9 cellular contexts compared by ENCODE assay signal in genomic region chr1:173202430-173203145, GRCh38. TPM values are rescaled to one million over a fixed set of nuclear protein-coding genes. Genes with fewer than 3 reads are reported as not detected.
DNase-seq lines count a peak whose midpoint lies in the region; ATAC-seq and TF ChIP-seq lines count a peak whose summit lies in the region.
"Had no signal": no experiment of that assay in that cellular context is flagged by ENCODE, and none has a peak within 500 bp of the region (broad histone marks: within the 10 kb centered on the region; RNA-seq: fewer than 3 reads in every experiment).

No MANE protein-coding gene starts in this region.

- whole genome bisulfite sequencing in endodermal cell (ENCODE audit: insufficient coverage in 1 of 2, insufficient read length in 1 of 2), 2 experiments: 70 to 86% methylated on average over 1 to 5 of the region's 5 CpGs

- CTCF ChIA-PET in Panc1 (lab: Charles Lee): interaction anchor here (0.5 to 1.6 kb wide), 3 partner anchors 83 to 457 kb away, joined by 3 to 6 read pairs (median 5); no protein-coding TSS in a partner anchor

- POLR2A ChIA-PET in Panc1 (lab: Charles Lee): interaction anchor here (0.6 kb wide), 1 partner anchor 219 kb away, joined by 5 read pairs; no protein-coding TSS in a partner anchor

- no peaks in the 10 kb centered on the region for H4K20me1 ChIP-seq in BLaER1 treated with 17β-estradiol and CSF1 and Interleukin-3, amounts not matched to agents 10 nM and 100 nM

- H3K36me3 Mint-ChIP-seq in endodermal cell (ENCODE audit: low read depth): no peaks in the 10 kb centered on the region

- no peaks in the 10 kb centered on the region for H3K9me3 ChIP-seq in BLaER1 treated with 17β-estradiol and CSF1 and Interleukin-3, amounts not matched to agents 10 nM and 100 nM (replicated peaks in 1 of 11)
- H3K9me3 ChIP-seq in Panc1 (ENCODE audit: control insufficient read depth, insufficient read depth, low read depth, low read length) (no peaks in the 10 kb centered on the region), endodermal cell (ENCODE audit: control insufficient read depth, low read length) (no peaks in the 10 kb centered on the region), mucosa of descending colon (no peaks in the 10 kb centered on the region)
- H3K9me3 ChIP-seq: neutrophil had no signal

- H3K27me3 Mint-ChIP-seq in endodermal cell (ENCODE audit: insufficient read depth): no peaks in the 10 kb centered on the region

- no peak overlapping the region for H3K4me3 ChIP-seq in BLaER1 treated with 17β-estradiol and CSF1 and Interleukin-3, amounts not matched to agents 10 nM and 100 nM
- H3K4me3 ChIP-seq in Panc1 (ENCODE audit: low read depth in 2 of 2, low read length in 2 of 2): peak overlapping the region in 1 of 2 experiments; percentile 12; a peak in 1 of 4 replicates
- H3K4me3 ChIP-seq in endodermal cell (ENCODE audit: low read length): no peak overlapping the region
- H3K4me3 ChIP-seq in mucosa of descending colon: no peak overlapping the region

- H3K9me3 Mint-ChIP-seq in endodermal cell: no peaks in the 10 kb centered on the region

- H3K4me3 Mint-ChIP-seq in endodermal cell: no peak overlapping the region

- no peaks in the 10 kb centered on the region for H3K27me3 ChIP-seq in BLaER1 treated with 17β-estradiol and CSF1 and Interleukin-3, amounts not matched to agents 10 nM and 100 nM
- H3K27me3 ChIP-seq in Panc1 (ENCODE audit: control insufficient read depth, insufficient read depth, low read length): no peaks in the 10 kb centered on the region
- no peaks in the 10 kb centered on the region for H3K27me3 ChIP-seq in endodermal cell (ENCODE audit: control insufficient read depth, insufficient read depth, low read length, poor library complexity, severe bottlenecking)
- H3K27me3 ChIP-seq: neutrophil had no signal

- H3K9ac ChIP-seq in BLaER1 treated with 17β-estradiol and CSF1 and Interleukin-3, amounts not matched to agents 10 nM and 100 nM: peak overlapping the region in 3 of 11 experiments; percentile 1 to 31 (median 5); a peak in 4 of 22 replicates
- no peak overlapping the region for H3K9ac ChIP-seq in endodermal cell (ENCODE audit: extremely low read depth, low read length, poor library complexity, severe bottlenecking)

- peak; percentile 45 for ATAC-seq in GM21576 (IDR thresholded peaks at IDR 0.05; ENCODE audit: unreplicated experiment)
- peak; percentile 80 for ATAC-seq in Panc1
- peak; percentile 58 for ATAC-seq in mucosa of descending colon
- no peak for ATAC-seq in HG03342 (IDR thresholded peaks at IDR 0.05; ENCODE audit: unreplicated experiment)

- H3K27ac Mint-ChIP-seq in endodermal cell: no peak overlapping the region

- peak overlapping the region; percentile 2 to 95 (median 35); a peak in 21 of 22 replicates for H3K4me2 ChIP-seq in BLaER1 treated with 17β-estradiol and CSF1 and Interleukin-3, amounts not matched to agents 10 nM and 100 nM

- peaks cover 49 to 75% (median 65%) of the 10 kb centered on the region in 10 experiments for H3K4me1 ChIP-seq in BLaER1 treated with 17β-estradiol and CSF1 and Interleukin-3, amounts not matched to agents 10 nM and 100 nM
- H3K4me1 ChIP-seq in Panc1 (ENCODE audit: control insufficient read depth, insufficient read depth, low read length) (no peaks in the 10 kb centered on the region), endodermal cell (ENCODE audit: control insufficient read depth, insufficient read depth, low read length) (peaks cover 3% of the 10 kb centered on the region), mucosa of descending colon (ENCODE audit: low read depth) (peaks cover 7% of the 10 kb centered on the region)

- peak overlapping the region in 4 of 11 experiments; percentile 2 to 20 (median 12); a peak in 2 of 22 replicates for H3K27ac ChIP-seq in BLaER1 treated with 17β-estradiol and CSF1 and Interleukin-3, amounts not matched to agents 10 nM and 100 nM
- H3K27ac ChIP-seq in Panc1 (ENCODE audit: low read length) (no peak overlapping the region), endodermal cell (ENCODE audit: low read depth, low read length) (no peak overlapping the region)
- H3K27ac ChIP-seq: neutrophil had no signal

- H3K4me1 Mint-ChIP-seq in endodermal cell: peaks cover 22% of the 10 kb centered on the region

- DNase-seq in Panc1 (ENCODE audit: low read depth, low spot score) (peak; percentile 46), endodermal cell (peak; percentile 57), mucosa of descending colon (peak in 1 of 3 donors; percentile 84), DMS79 (lab: John Stamatoyannopoulos, UW) (no peak), NCI-H345 (lab: John Stamatoyannopoulos, UW) (no peak)

- peak; percentile 54; the same call in 1 of the 2 replicates for TF ChIP-seq CTCF in Panc1 (IDR thresholded peaks at IDR 0.05)
- peak; percentile 77 for TF ChIP-seq CTCF in endodermal cell (conservative IDR thresholded peaks at IDR 0.05)
- no peak for TF ChIP-seq CTCF in mucosa of descending colon (IDR thresholded peaks at IDR 0.05)

- H3K36me3 ChIP-seq in BLaER1 treated with 17β-estradiol and CSF1 and Interleukin-3, amounts not matched to agents 10 nM and 100 nM: no peaks in the 10 kb centered on the region
- H3K36me3 ChIP-seq in Panc1 (ENCODE audit: control insufficient read depth, insufficient read depth, low read length): no peaks in the 10 kb centered on the region
- no peaks in the 10 kb centered on the region for H3K36me3 ChIP-seq in endodermal cell (ENCODE audit: control insufficient read depth, insufficient read depth, low read length)
- H3K36me3 ChIP-seq in mucosa of descending colon (ENCODE audit: low read depth): no peaks in the 10 kb centered on the region
- H3K36me3 ChIP-seq: neutrophil had no signal

- in situ Hi-C loops in Panc1 (cut with HindIII; ENCODE audit: low pct_unique_long_range_greater_than_20kb, low sequenced_read_pairs): no loop called here

- intact Hi-C loops in Panc1 (cut with micrococcal nuclease; ENCODE audit: unreplicated experiment) (loop anchor here (1.0 kb wide), 2 partner anchors 376 to 457 kb away; no protein-coding TSS in a partner anchor), mucosa of descending colon (cut with DNase I, micrococcal nuclease) (loop anchor here (2.0 to 10.0 kb wide), 3 partner anchors 376 to 460 kb away; no protein-coding TSS in a partner anchor)

- no TSS peak for BruUV-seq in Panc1 (replicated peaks; lab: Mats Ljungman, UMichigan)

RNA-seq across cellular contexts. Expression of gene TNFSF4, which starts 4.5 kb away (rescaled TPM):
- 0.13 TPM for total RNA-seq in Panc1 (2021; ENCODE audit: unreplicated experiment)
- not detected for polyA plus RNA-seq in Panc1 (2012; ENCODE audit: insufficient read length)
- total RNA-seq in endodermal cell: 1 to 10 TPM; 3.3 to 6.2 TPM
- polyA plus RNA-seq in endodermal cell (2013, experiment 1 of 2): 0.78 TPM
- 1.0 TPM for polyA plus RNA-seq in endodermal cell (2013, experiment 2 of 2)
- total RNA-seq in mucosa of descending colon: 1 to 10 TPM in 1 of 3 donors, under 1 TPM in 2; 0.82 to 2.1 (median 0.89) TPM

Comparison
In these comparisons a context has a peak if more than half of its experiments do, and no peak if none do; other contexts are left out.
1. DNase-seq: peak in Panc1 (single experiment) and endodermal cell (single experiment); none in DMS79 (single experiment) and NCI-H345 (single experiment).